1 cellular context compared by ENCODE assay signal in genomic region chr1:226397011-226397926, GRCh38.
TF ChIP-seq lines count a peak whose summit lies in the region.

No MANE protein-coding gene starts in this region.

TF ChIP-seq in WTC11, 78 proteins besides CTCF, POLR2A, EP300 and RAD21 (continued from another document):
- TF ChIP-seq, protein P1, sequence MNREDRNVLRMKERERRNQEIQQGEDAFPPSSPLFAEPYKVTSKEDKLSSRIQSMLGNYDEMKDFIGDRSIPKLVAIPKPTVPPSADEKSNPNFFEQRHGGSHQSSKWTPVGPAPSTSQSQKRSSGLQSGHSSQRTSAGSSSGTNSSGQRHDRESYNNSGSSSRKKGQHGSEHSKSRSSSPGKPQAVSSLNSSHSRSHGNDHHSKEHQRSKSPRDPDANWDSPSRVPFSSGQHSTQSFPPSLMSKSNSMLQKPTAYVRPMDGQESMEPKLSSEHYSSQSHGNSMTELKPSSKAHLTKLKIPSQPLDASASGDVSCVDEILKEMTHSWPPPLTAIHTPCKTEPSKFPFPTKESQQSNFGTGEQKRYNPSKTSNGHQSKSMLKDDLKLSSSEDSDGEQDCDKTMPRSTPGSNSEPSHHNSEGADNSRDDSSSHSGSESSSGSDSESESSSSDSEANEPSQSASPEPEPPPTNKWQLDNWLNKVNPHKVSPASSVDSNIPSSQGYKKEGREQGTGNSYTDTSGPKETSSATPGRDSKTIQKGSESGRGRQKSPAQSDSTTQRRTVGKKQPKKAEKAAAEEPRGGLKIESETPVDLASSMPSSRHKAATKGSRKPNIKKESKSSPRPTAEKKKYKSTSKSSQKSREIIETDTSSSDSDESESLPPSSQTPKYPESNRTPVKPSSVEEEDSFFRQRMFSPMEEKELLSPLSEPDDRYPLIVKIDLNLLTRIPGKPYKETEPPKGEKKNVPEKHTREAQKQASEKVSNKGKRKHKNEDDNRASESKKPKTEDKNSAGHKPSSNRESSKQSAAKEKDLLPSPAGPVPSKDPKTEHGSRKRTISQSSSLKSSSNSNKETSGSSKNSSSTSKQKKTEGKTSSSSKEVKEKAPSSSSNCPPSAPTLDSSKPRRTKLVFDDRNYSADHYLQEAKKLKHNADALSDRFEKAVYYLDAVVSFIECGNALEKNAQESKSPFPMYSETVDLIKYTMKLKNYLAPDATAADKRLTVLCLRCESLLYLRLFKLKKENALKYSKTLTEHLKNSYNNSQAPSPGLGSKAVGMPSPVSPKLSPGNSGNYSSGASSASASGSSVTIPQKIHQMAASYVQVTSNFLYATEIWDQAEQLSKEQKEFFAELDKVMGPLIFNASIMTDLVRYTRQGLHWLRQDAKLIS (CRISPR knock-in tag; IDR thresholded peaks at IDR 0.05; ENCODE audit: borderline replicate concordance), result no peak
